ENCODE assay signal across 8 cellular contexts in the genomic region with DNA sequence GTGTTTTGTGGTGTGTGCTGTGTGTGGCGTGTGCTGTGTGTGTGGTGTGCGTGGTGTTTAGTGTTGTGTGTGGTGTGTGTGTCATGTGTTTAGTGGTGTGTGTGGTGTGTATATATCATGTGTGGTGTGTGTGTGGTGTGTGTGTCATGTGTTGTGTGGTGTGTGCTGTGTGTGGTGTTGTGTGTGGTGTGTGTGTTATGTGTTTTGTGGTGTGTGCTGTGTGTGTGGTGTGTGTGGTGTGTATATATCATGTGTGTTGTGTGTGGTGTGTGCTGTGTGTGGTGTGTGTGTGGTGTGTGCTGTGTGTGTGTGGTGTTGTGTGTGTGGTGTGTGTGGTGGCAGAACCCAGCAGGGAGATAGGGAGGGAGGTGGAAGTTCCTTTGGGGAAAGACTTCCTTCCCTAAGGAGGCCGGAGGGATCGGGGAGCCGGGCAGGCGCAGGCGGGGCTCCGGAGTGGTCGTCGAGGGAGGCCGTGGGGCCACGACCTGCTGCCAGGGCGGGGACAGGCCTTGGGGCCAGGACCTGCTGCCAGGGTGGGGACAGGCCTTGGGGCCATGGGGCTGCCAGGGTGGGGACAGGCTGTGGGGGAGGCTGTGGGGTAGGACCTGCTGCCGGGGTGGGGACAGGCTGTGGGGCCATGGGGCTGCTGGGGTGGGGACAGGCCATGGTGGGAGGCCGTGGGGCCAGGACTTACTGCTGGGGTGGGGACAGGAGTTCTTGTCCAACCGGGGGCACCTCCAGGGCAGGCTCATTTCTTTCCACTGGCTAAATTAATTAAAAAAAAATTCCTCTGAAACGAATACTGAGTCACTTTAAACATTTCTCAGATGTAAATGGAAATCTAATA. TPM values are rescaled to one million over a fixed set of nuclear protein-coding genes. Genes with fewer than 3 reads are reported as not detected.
DNase-seq lines count a peak whose midpoint lies in the region; ATAC-seq and TF ChIP-seq lines count a peak whose summit lies in the region.

No MANE protein-coding gene starts in this region.

- ATAC-seq in GM18907 (IDR thresholded peaks at IDR 0.05; ENCODE audit: unreplicated experiment) (peak; percentile 21), gastroesophageal sphincter (no peak)

- H3K27me3 Mint-ChIP-seq in activated CD4-positive, alpha-beta T cell treated with anti-CD3 and anti-CD28 coated beads, Interleukin-2, amount 10 ng/mL, durations not matched to agents 7 days and 5 days = no peaks in the 10 kb centered on the region

- peaks cover 0 to 16% (median 0%) of the 10 kb centered on the region in 3 donors for H3K9me3 ChIP-seq in gastroesophageal sphincter
- peaks cover 8% of the 10 kb centered on the region for H3K9me3 ChIP-seq in A673 (ENCODE audit: low read depth, low read length, poor library complexity, severe bottlenecking)

- no peak for DNase-seq in activated CD4-positive, alpha-beta T cell treated with anti-CD3 and anti-CD28 coated beads, Interleukin-2, amount 10 ng/mL, durations not matched to agents 7 days and 5 days
- peak; percentile 48 for DNase-seq in stimulated activated CD4-positive, alpha-beta T cell treated with anti-CD3 and anti-CD28 coated beads, Interleukin-4, amount 100 ng/mL, for 48 hours (ENCODE audit: low read depth in 2 of 2)
- DNase-seq in LoVo (ENCODE audit: low spot score) (no peak), A673 (ENCODE audit: low spot score) (no peak), AG08396 (ENCODE audit: low spot score) (no peak), mucosa of gallbladder (ENCODE audit: low spot score) (no peak)

- CTCF ChIA-PET in activated CD4-positive, alpha-beta T cell treated with anti-CD3 and anti-CD28 coated beads, Interleukin-2, amount 10 ng/mL, durations not matched to agents 7 days and 5 days (lab: Charles Lee) = no interaction called here
- CTCF ChIA-PET in A673 (lab: Charles Lee) = no interaction called here

- TF ChIP-seq CTCF in gastroesophageal sphincter (IDR thresholded peaks at IDR 0.05) (no peak), A673 (conservative IDR thresholded peaks at IDR 0.05; ENCODE audit: low read depth, low read length) (no peak)

- peaks cover 7% of the 10 kb centered on the region for H3K36me3 Mint-ChIP-seq in activated CD4-positive, alpha-beta T cell treated with anti-CD3 and anti-CD28 coated beads, Interleukin-2, amount 10 ng/mL, durations not matched to agents 7 days and 5 days (ENCODE audit: low read depth)

- TF ChIP-seq POLR2A in gastroesophageal sphincter (IDR thresholded peaks at IDR 0.05) = no peak

- no peak for TF ChIP-seq EP300 in gastroesophageal sphincter (IDR thresholded peaks at IDR 0.05)

- H3K4me1 ChIP-seq in gastroesophageal sphincter (peaks cover 0 to 19% (median 12%) of the 10 kb centered on the region in 3 donors), A673 (ENCODE audit: insufficient read depth, low read length, poor library complexity, severe bottlenecking) (peaks cover 9% of the 10 kb centered on the region)

- H3K4me3 Mint-ChIP-seq in activated CD4-positive, alpha-beta T cell treated with anti-CD3 and anti-CD28 coated beads, Interleukin-2, amount 10 ng/mL, durations not matched to agents 7 days and 5 days = no peak overlapping the region

- POLR2A ChIA-PET in activated CD4-positive, alpha-beta T cell treated with anti-CD3 and anti-CD28 coated beads, Interleukin-2, amount 10 ng/mL, durations not matched to agents 7 days and 5 days (lab: Charles Lee) = interaction anchor here (0.6 kb wide), 1 partner anchor 24 kb away, joined by 3 read pairs; no protein-coding TSS in a partner anchor
- POLR2A ChIA-PET in A673 (lab: Charles Lee; ENCODE audit: low non-redundant PET) = no interaction called here

- intact Hi-C loops in A673 (cut with micrococcal nuclease; ENCODE audit: unreplicated experiment) = loop anchor here (5.0 kb wide), 1 partner anchor 43 kb away; no protein-coding TSS in a partner anchor

- no peaks in the 10 kb centered on the region for H3K36me3 ChIP-seq in gastroesophageal sphincter
- no peaks in the 10 kb centered on the region for H3K36me3 ChIP-seq in A673 (ENCODE audit: insufficient read depth, low read length, poor library complexity, severe bottlenecking)

- peaks cover 5% of the 10 kb centered on the region for H3K27me3 ChIP-seq in gastroesophageal sphincter
- H3K27me3 ChIP-seq in A673 (replicated peaks; ENCODE audit: insufficient read depth, low read depth, low read length, poor library complexity) = no peaks in the 10 kb centered on the region

- H3K9me3 Mint-ChIP-seq in activated CD4-positive, alpha-beta T cell treated with anti-CD3 and anti-CD28 coated beads, Interleukin-2, amount 10 ng/mL, durations not matched to agents 7 days and 5 days = peaks cover 8% of the 10 kb centered on the region

- no peak overlapping the region for H3K4me3 ChIP-seq in gastroesophageal sphincter
- H3K4me3 ChIP-seq in A673 (ENCODE audit: low read depth, low read length, poor library complexity, severe bottlenecking) = no peak overlapping the region

- WGBS in gastroesophageal sphincter (ENCODE audit: low coverage in 1 of 2), 2 donors = 0 to 4% methylated on average over 1 to 3 of the region's 17 CpGs

- peak overlapping the region in 3 of 4 donors; percentile 20 to 53 (median 40) for H3K27ac ChIP-seq in gastroesophageal sphincter
- no peak overlapping the region for H3K27ac ChIP-seq in A673 (ENCODE audit: low read depth, low read length, poor library complexity, severe bottlenecking)

- BruUV-seq in A673 (replicated peaks; lab: Mats Ljungman, UMichigan) = no TSS peak

- H3K27ac Mint-ChIP-seq in activated CD4-positive, alpha-beta T cell treated with anti-CD3 and anti-CD28 coated beads, Interleukin-2, amount 10 ng/mL, durations not matched to agents 7 days and 5 days = peak overlapping the region; percentile 79

- peaks cover 22% of the 10 kb centered on the region for H3K4me1 Mint-ChIP-seq in activated CD4-positive, alpha-beta T cell treated with anti-CD3 and anti-CD28 coated beads, Interleukin-2, amount 10 ng/mL, durations not matched to agents 7 days and 5 days

RNA-seq across cellular contexts. Expression of a gene that starts 15.2 kb away (rescaled TPM):
- 10 to 100 TPM; 39.7 to 44.7 TPM for total RNA-seq in activated CD4-positive, alpha-beta T cell treated with anti-CD3 and anti-CD28 coated beads, Interleukin-2, amount 10 ng/mL, durations not matched to agents 7 days and 5 days
- 10 to 100 TPM; 30.0 to 58.3 (median 46.4) TPM for total RNA-seq in gastroesophageal sphincter
- 70.9 and 71.3 TPM in 2 replicates for total RNA-seq in A673 (2021)
- 63.2 TPM for total RNA-seq in mucosa of gallbladder

RNA-seq across cellular contexts. Expression of a gene that starts 36.8 kb away (rescaled TPM):
- not detected for total RNA-seq in activated CD4-positive, alpha-beta T cell treated with anti-CD3 and anti-CD28 coated beads, Interleukin-2, amount 10 ng/mL, durations not matched to agents 7 days and 5 days
- total RNA-seq in gastroesophageal sphincter = not detected
- not detected in 2 replicates for total RNA-seq in A673 (2021)
- total RNA-seq in mucosa of gallbladder = 0.06 TPM

RNA-seq across cellular contexts. Expression of a gene that starts 57.3 kb away (rescaled TPM):
- total RNA-seq in activated CD4-positive, alpha-beta T cell treated with anti-CD3 and anti-CD28 coated beads, Interleukin-2, amount 10 ng/mL, durations not matched to agents 7 days and 5 days = 10 to 100 TPM; 42.4 to 47.9 TPM
- 10 to 100 TPM; 21.9 to 36.2 (median 30.9) TPM for total RNA-seq in gastroesophageal sphincter
- 54.1 and 54.7 TPM in 2 replicates for total RNA-seq in A673 (2021)
- total RNA-seq in mucosa of gallbladder = 56.6 TPM

RNA-seq across cellular contexts. Expression of a gene that starts 57.5 kb away (rescaled TPM):
- 10 to 100 TPM; 21.4 to 28.5 TPM for total RNA-seq in activated CD4-positive, alpha-beta T cell treated with anti-CD3 and anti-CD28 coated beads, Interleukin-2, amount 10 ng/mL, durations not matched to agents 7 days and 5 days
- total RNA-seq in gastroesophageal sphincter (10 to 100 TPM; 18.8 to 30.0 (median 22.6) TPM), A673 (2021) (18.6 and 19.8 TPM in 2 replicates), mucosa of gallbladder (36.7 TPM)

Comparison
In these comparisons a context has a peak if more than half of its experiments do, and no peak if none do; other contexts are left out.
1. DNase-seq: peak in stimulated activated CD4-positive, alpha-beta T cell treated with anti-CD3 and anti-CD28 coated beads, Interleukin-4, amount 100 ng/mL, for 48 hours (2 of 2); none in activated CD4-positive, alpha-beta T cell treated with anti-CD3 and anti-CD28 coated beads, Interleukin-2, amount 10 ng/mL, durations not matched to agents 7 days and 5 days (single experiment), LoVo (single experiment), A673 (single experiment), AG08396 (single experiment) and mucosa of gallbladder (single experiment).